ENCODE assay signal across 15 cellular contexts in the genomic region with DNA sequence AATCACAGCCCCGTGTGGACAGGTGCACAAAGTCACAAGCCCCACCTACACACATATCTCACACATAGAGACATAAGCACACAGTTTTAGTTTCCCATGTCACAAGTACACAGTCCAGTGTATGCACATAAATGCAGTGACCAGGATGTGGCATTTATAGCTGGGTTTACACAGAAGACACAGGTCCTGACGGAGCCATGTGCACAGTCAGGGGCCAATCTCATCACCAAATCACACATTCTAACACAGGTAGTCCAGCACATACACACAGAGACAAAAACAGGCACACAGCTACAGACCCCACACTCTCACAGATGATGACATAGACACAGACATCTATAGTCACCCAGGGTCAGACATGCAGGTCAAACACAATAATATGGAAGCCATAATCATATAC. TPM values are rescaled to one million over a fixed set of nuclear protein-coding genes. Genes with fewer than 3 reads are reported as not detected.
A peak's percentile ranks its signal among the peaks of the same experiment; 100 is the strongest.
DNase-seq lines count a peak whose midpoint lies in the region; TF ChIP-seq lines count a peak whose summit lies in the region.
"Had no signal": no experiment of that assay in that cellular context is flagged by ENCODE, and none has a peak within 500 bp of the region (broad histone marks: within the 10 kb centered on the region; RNA-seq: fewer than 3 reads in every experiment).

No MANE protein-coding gene starts in this region.

- DNase-seq in A673 (ENCODE audit: low spot score) (no peak), neural progenitor cell (ENCODE audit: low spot score) (no peak), AG08395 (ENCODE audit: low spot score) (no peak), ACHN (no peak)
- no peak for DNase-seq in activated CD8-positive, alpha-beta memory T cell treated with anti-CD3 and anti-CD28 coated beads, Interleukin-2, amount 50 U/mL, for 48 hours
- no peak for DNase-seq in activated T-cell treated with anti-CD3 and anti-CD28 coated beads, Interleukin-2, amount 50 U/mL, for 24 hours
- DNase-seq: activated CD4-positive, alpha-beta memory T cell treated with anti-CD3 and anti-CD28 coated beads for 36 hours; activated effector memory CD4-positive, alpha-beta T cell treated with Interleukin-2 at 50 U/mL for 16 hours; SIG-M5; stimulated activated CD4-positive, alpha-beta T cell treated with anti-CD3 and anti-CD28 coated beads, Interleukin-12 subunit alpha, Interleukin-12 subunit beta, amount 100 ng/mL, for 4 hours; testis had no signal

- H3K36me3 Mint-ChIP-seq in neural progenitor cell: peaks cover 19% of the 10 kb centered on the region
- H3K36me3 Mint-ChIP-seq in activated T-cell treated with anti-CD3 and anti-CD28 coated beads, Interleukin-2, amount 50 U/mL, for 24 hours (ENCODE audit: low read depth): peaks cover 29% of the 10 kb centered on the region

- CTCF ChIA-PET in A673 (lab: Charles Lee): no interaction called here

- BruUV-seq in A673 (replicated peaks; lab: Mats Ljungman, UMichigan): TSS peak; percentile 49

- no peaks in the 10 kb centered on the region for H3K9me3 ChIP-seq in A673 (ENCODE audit: low read depth, low read length, poor library complexity, severe bottlenecking)
- H3K9me3 ChIP-seq in OCI-LY1 (ENCODE audit: low read length): no peaks in the 10 kb centered on the region
- H3K9me3 ChIP-seq in duodenal mucosa (ENCODE audit: control insufficient read depth in 1 of 2, low read length in 2 of 2): no peaks in the 10 kb centered on the region
- H3K9me3 ChIP-seq in neural progenitor cell (ENCODE audit: low read depth): no peaks in the 10 kb centered on the region
- H3K9me3 ChIP-seq: BLaER1, testis had no signal

- H3K9me3 Mint-ChIP-seq in neural progenitor cell: no peaks in the 10 kb centered on the region
- H3K9me3 Mint-ChIP-seq in activated T-cell treated with anti-CD3 and anti-CD28 coated beads, Interleukin-2, amount 50 U/mL, for 24 hours: no peaks in the 10 kb centered on the region
- H3K9me3 Mint-ChIP-seq: activated CD4-positive, alpha-beta memory T cell treated with anti-CD3 and anti-CD28 coated beads for 36 hours had no signal

- no peak overlapping the region for H2AFZ ChIP-seq in OCI-LY1 (ENCODE audit: low read length)
- H2AFZ ChIP-seq in neural progenitor cell (replicated peaks): no peak overlapping the region

- H3K9me2 ChIP-seq in OCI-LY1 (ENCODE audit: low read depth, low read length): no peaks in the 10 kb centered on the region

- no peaks in the 10 kb centered on the region for H3K79me2 ChIP-seq in OCI-LY1 (ENCODE audit: insufficient read depth, low read length)
- H3K79me2 ChIP-seq in neural progenitor cell (ENCODE audit: low read depth): peaks cover 20% of the 10 kb centered on the region

- H3F3A ChIP-seq in OCI-LY1 (ENCODE audit: insufficient read depth, low read length) (0 out of 2 replicates have a peak, but pooled peaks cover 7% of the 10 kb centered on the region), neural progenitor cell (ENCODE audit: low read depth) (peaks cover 13% of the 10 kb centered on the region)

- H3K4me3 ChIP-seq in A673 (ENCODE audit: low read depth, low read length, poor library complexity, severe bottlenecking) (no peak overlapping the region), OCI-LY1 (ENCODE audit: low read depth, low read length, poor library complexity, severe bottlenecking) (peak overlapping the region; percentile 81), duodenal mucosa (ENCODE audit: low read depth in 1 of 2, low read length in 2 of 2) (peak overlapping the region; percentile 14 to 68), neural progenitor cell (no peak overlapping the region)

- POLR2A ChIA-PET in A673 (lab: Charles Lee; ENCODE audit: low non-redundant PET): no interaction called here

- peaks cover 17% of the 10 kb centered on the region for H3K4me1 ChIP-seq in A673 (ENCODE audit: insufficient read depth, low read length, poor library complexity, severe bottlenecking)
- peaks cover 40% of the 10 kb centered on the region for H3K4me1 ChIP-seq in OCI-LY1 (ENCODE audit: insufficient read depth, low read length, severe bottlenecking)
- H3K4me1 ChIP-seq in duodenal mucosa (ENCODE audit: control insufficient read depth in 1 of 2, insufficient read depth in 2 of 2, low read length in 2 of 2): peaks cover 0 to 31% of the 10 kb centered on the region in 2 donors
- H3K4me1 ChIP-seq in neural progenitor cell: peaks cover 5% of the 10 kb centered on the region

- no peak overlapping the region for H3K27ac Mint-ChIP-seq in neural progenitor cell
- no peak overlapping the region for H3K27ac Mint-ChIP-seq in activated T-cell treated with anti-CD3 and anti-CD28 coated beads, Interleukin-2, amount 50 U/mL, for 24 hours
- H3K27ac Mint-ChIP-seq: activated CD4-positive, alpha-beta memory T cell treated with anti-CD3 and anti-CD28 coated beads for 36 hours had no signal

- no peak overlapping the region; the same call in 1 of the 2 replicates for H3K9ac ChIP-seq in OCI-LY1 (ENCODE audit: low read length)
- H3K9ac ChIP-seq in duodenal mucosa (ENCODE audit: low read depth in 1 of 2, low read length in 2 of 2): no peak overlapping the region
- H3K9ac ChIP-seq in neural progenitor cell: no peak overlapping the region

- TF ChIP-seq CTCF in A673 (conservative IDR thresholded peaks at IDR 0.05; ENCODE audit: low read depth, low read length) (no peak), OCI-LY1 (IDR thresholded peaks at IDR 0.05; ENCODE audit: low read length) (no peak), neural progenitor cell (IDR thresholded peaks at IDR 0.05) (no peak)

- H3K36me3 ChIP-seq in A673 (ENCODE audit: insufficient read depth, low read length, poor library complexity, severe bottlenecking) (peaks cover 3% of the 10 kb centered on the region), OCI-LY1 (ENCODE audit: insufficient read depth, low read length) (peaks cover 11% of the 10 kb centered on the region; the same call in 1 of the 2 replicates), duodenal mucosa (ENCODE audit: control insufficient read depth in 1 of 2, insufficient read depth in 2 of 2, low read length in 2 of 2) (peaks cover 10 to 22% of the 10 kb centered on the region in 2 donors), neural progenitor cell (no peaks in the 10 kb centered on the region)

- no peak overlapping the region for H3K4me3 Mint-ChIP-seq in neural progenitor cell
- no peak overlapping the region for H3K4me3 Mint-ChIP-seq in activated T-cell treated with anti-CD3 and anti-CD28 coated beads, Interleukin-2, amount 50 U/mL, for 24 hours
- H3K4me3 Mint-ChIP-seq: activated CD4-positive, alpha-beta memory T cell treated with anti-CD3 and anti-CD28 coated beads for 36 hours had no signal

- H3K4me1 Mint-ChIP-seq in neural progenitor cell: peaks cover 8% of the 10 kb centered on the region
- H3K4me1 Mint-ChIP-seq in activated T-cell treated with anti-CD3 and anti-CD28 coated beads, Interleukin-2, amount 50 U/mL, for 24 hours (ENCODE audit: low read depth): peaks cover 11% of the 10 kb centered on the region

- H3K27me3 ChIP-seq in A673 (replicated peaks; ENCODE audit: insufficient read depth, low read depth, low read length, poor library complexity) (no peaks in the 10 kb centered on the region), OCI-LY1 (ENCODE audit: insufficient read depth, low read length) (no peaks in the 10 kb centered on the region), duodenal mucosa (ENCODE audit: control insufficient read depth in 1 of 2, insufficient read depth in 2 of 2, low read length in 2 of 2) (no peaks in the 10 kb centered on the region), neural progenitor cell (no peaks in the 10 kb centered on the region)
- H3K27me3 ChIP-seq: BLaER1, testis had no signal

- intact Hi-C loops in A673 (cut with micrococcal nuclease; ENCODE audit: unreplicated experiment): no loop called here

- H4K20me1 ChIP-seq in OCI-LY1 (ENCODE audit: insufficient read depth, low read length): no peaks in the 10 kb centered on the region
- peaks cover 17% of the 10 kb centered on the region for H4K20me1 ChIP-seq in neural progenitor cell (ENCODE audit: low read depth)
- H4K20me1 ChIP-seq: BLaER1 had no signal

- H3K27ac ChIP-seq in A673 (ENCODE audit: low read depth, low read length, poor library complexity, severe bottlenecking) (no peak overlapping the region), OCI-LY1 (ENCODE audit: low read depth, low read length, poor library complexity, severe bottlenecking) (peak overlapping the region; percentile 67), duodenal mucosa (ENCODE audit: low read depth, low read length) (no peak overlapping the region), neural progenitor cell (no peak overlapping the region)
- H3K27ac ChIP-seq: BLaER1, epithelial cell of prostate had no signal

- in situ Hi-C loops in ACHN (cut with HindIII; ENCODE audit: low pct_ligation_motif_present, low pct_unique_long_range_greater_than_20kb, low sequenced_read_pairs): no loop called here

- peaks cover 4% of the 10 kb centered on the region for H3K27me3 Mint-ChIP-seq in neural progenitor cell (ENCODE audit: insufficient read depth, low read depth)
- no peaks in the 10 kb centered on the region for H3K27me3 Mint-ChIP-seq in activated T-cell treated with anti-CD3 and anti-CD28 coated beads, Interleukin-2, amount 50 U/mL, for 24 hours
- H3K27me3 Mint-ChIP-seq: activated CD4-positive, alpha-beta memory T cell treated with anti-CD3 and anti-CD28 coated beads for 36 hours had no signal

- H3K4me2 ChIP-seq in OCI-LY1 (ENCODE audit: low read length) (peak overlapping the region; percentile 100), neural progenitor cell (peak overlapping the region; percentile 95)

RNA-seq across cellular contexts. Expression of gene NUMBL, which starts 2.2 kb away (rescaled TPM):
- total RNA-seq in A673 (2021) (38.4 and 49.3 TPM in 2 replicates), neural progenitor cell (ENCODE audit: low replicate concordance) (6.4 and 19.8 TPM in 2 replicates)

RNA-seq across cellular contexts. Expression of gene COQ8B, which starts 28.4 kb away (rescaled TPM):
- total RNA-seq in A673 (2021): 34.1 and 38.8 TPM in 2 replicates
- 27.7 and 89.7 TPM in 2 replicates for total RNA-seq in neural progenitor cell (ENCODE audit: low replicate concordance)

RNA-seq across cellular contexts. Expression of gene ITPKC, which starts 28.6 kb away (rescaled TPM):
- total RNA-seq in A673 (2021) (7.2 and 8.5 TPM in 2 replicates), neural progenitor cell (ENCODE audit: low replicate concordance) (6.5 and 12.4 TPM in 2 replicates)

Comparison
In these comparisons a context has a peak if more than half of its experiments do, and no peak if none do; other contexts are left out.
1. H3K4me3 ChIP-seq: peak in OCI-LY1 (single experiment) and duodenal mucosa (2 of 2); none in A673 (single experiment) and neural progenitor cell (single experiment).